Comparison of ENCODE assay signal across 1 cellular context in the genomic region with DNA sequence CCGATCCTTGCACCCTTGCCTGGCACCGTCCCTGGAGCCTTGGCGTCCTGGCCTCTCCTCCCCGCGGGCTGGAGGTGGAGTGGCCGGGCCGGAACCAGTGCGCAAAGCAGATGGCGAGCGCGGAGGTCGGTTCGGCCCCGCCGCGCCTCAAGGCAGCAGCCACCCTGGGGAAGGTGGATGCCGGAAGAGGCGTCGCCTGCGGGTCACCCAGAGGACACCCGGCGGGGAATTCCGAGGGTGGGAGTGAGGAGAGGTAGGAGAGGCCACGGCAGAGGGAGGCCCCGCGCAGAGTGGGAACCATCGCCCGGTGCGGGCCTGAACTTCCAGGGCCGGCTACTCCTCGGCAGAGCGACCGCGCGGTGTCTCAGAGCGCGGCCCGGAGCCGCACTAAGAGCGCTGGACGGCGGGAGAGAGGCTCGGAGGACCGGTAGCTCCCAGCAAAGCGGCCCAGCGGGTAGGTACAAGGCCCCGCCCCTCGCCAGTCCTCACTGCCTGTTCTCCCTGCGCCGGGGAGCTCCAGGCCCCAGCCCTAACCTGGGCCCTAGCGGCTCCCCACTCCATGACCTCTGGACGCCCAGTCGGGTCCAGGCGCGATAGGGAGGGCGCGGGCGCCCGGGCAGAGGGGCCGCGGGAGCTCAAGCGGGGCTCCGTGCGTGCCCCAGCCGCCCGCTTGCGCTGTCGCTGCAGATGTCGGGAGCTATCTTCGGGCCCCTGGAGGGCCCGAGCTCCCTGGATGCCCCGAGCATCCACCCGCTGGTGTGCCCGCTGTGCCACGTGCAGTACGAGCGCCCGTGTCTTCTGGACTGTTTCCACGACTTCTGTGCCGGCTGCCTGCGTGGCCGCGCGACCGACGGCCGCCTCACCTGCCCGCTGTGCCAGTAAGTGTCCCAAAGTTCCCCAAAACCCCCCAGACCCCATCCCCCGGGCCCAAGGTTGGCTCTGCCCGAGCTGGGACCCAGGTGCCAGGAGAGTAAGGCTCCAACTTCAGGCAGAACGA.
TF ChIP-seq lines count a peak whose summit lies in the region.

A gene with protein sequence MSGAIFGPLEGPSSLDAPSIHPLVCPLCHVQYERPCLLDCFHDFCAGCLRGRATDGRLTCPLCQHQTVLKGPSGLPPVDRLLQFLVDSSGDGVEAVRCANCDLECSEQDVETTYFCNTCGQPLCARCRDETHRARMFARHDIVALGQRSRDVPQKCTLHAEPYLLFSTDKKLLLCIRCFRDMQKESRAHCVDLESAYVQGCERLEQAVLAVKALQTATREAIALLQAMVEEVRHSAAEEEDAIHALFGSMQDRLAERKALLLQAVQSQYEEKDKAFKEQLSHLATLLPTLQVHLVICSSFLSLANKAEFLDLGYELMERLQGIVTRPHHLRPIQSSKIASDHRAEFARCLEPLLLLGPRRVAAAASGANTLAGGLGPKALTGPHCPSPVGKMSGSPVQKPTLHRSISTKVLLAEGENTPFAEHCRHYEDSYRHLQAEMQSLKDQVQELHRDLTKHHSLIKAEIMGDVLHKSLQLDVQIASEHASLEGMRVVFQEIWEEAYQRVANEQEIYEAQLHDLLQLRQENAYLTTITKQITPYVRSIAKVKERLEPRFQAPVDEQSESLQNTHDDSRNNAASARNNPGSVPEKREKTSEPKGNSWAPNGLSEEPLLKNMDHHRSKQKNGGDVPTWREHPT (plus strand): TSS at position 271 of the 997 bp plus-strand sequence. CDS start 417 bp downstream, at position 688.

TF ChIP-seq in HepG2, 621 proteins besides CTCF, POLR2A, EP300 and RAD21 (continued from another document and continues in another):
- no peak for TF ChIP-seq GMEB1 (CRISPR knock-in tag; IDR thresholded peaks at IDR 0.05; ENCODE audit: borderline replicate concordance)
- no peak for TF ChIP-seq ZNF644 (CRISPR knock-in tag; IDR thresholded peaks at IDR 0.05; ENCODE audit: low read depth)
- TF ChIP-seq ZNF672 (CRISPR knock-in tag; IDR thresholded peaks at IDR 0.05) = no peak
- TF ChIP-seq SMARCE1 (IDR thresholded peaks at IDR 0.05; ENCODE audit: borderline replicate concordance) = no peak
- TF ChIP-seq, protein P1, sequence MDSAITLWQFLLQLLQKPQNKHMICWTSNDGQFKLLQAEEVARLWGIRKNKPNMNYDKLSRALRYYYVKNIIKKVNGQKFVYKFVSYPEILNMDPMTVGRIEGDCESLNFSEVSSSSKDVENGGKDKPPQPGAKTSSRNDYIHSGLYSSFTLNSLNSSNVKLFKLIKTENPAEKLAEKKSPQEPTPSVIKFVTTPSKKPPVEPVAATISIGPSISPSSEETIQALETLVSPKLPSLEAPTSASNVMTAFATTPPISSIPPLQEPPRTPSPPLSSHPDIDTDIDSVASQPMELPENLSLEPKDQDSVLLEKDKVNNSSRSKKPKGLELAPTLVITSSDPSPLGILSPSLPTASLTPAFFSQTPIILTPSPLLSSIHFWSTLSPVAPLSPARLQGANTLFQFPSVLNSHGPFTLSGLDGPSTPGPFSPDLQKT (CRISPR knock-in tag; IDR thresholded peaks at IDR 0.05; ENCODE audit: borderline replicate concordance) = no peak
- TF ChIP-seq EHMT2 (IDR thresholded peaks at IDR 0.05; ENCODE audit: borderline replicate concordance, low read depth, low read length) = no peak
- TF ChIP-seq ZNF775 (CRISPR knock-in tag; IDR thresholded peaks at IDR 0.05; ENCODE audit: borderline replicate concordance) = no peak
- TF ChIP-seq, protein P2, sequence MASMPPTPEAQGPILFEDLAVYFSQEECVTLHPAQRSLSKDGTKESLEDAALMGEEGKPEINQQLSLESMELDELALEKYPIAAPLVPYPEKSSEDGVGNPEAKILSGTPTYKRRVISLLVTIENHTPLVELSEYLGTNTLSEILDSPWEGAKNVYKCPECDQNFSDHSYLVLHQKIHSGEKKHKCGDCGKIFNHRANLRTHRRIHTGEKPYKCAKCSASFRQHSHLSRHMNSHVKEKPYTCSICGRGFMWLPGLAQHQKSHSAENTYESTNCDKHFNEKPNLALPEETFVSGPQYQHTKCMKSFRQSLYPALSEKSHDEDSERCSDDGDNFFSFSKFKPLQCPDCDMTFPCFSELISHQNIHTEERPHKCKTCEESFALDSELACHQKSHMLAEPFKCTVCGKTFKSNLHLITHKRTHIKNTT (CRISPR knock-in tag; IDR thresholded peaks at IDR 0.05) = no peak
- no peak for TF ChIP-seq TAF15 (IDR thresholded peaks at IDR 0.05; ENCODE audit: low read depth, low read length, poor library complexity, severe bottlenecking)
- TF ChIP-seq MAZ (IDR thresholded peaks at IDR 0.05; ENCODE audit: borderline replicate concordance, low read depth, low read length) = peak; percentile 97
- TF ChIP-seq MAZ (CRISPR knock-in tag; IDR thresholded peaks at IDR 0.05; ENCODE audit: low read depth) = peak; percentile 83
- peak; percentile 78; the same call in 1 of the 2 replicates for TF ChIP-seq ERF (CRISPR knock-in tag; IDR thresholded peaks at IDR 0.05)
- peak; percentile 61; the same call in 1 of the 2 replicates for TF ChIP-seq BRCA1 (CRISPR knock-in tag; IDR thresholded peaks at IDR 0.05)
- no peak; the same call in 1 of the 2 replicates for TF ChIP-seq ZNF558 (CRISPR knock-in tag; IDR thresholded peaks at IDR 0.05; ENCODE audit: borderline replicate concordance)
- TF ChIP-seq, protein P3, sequence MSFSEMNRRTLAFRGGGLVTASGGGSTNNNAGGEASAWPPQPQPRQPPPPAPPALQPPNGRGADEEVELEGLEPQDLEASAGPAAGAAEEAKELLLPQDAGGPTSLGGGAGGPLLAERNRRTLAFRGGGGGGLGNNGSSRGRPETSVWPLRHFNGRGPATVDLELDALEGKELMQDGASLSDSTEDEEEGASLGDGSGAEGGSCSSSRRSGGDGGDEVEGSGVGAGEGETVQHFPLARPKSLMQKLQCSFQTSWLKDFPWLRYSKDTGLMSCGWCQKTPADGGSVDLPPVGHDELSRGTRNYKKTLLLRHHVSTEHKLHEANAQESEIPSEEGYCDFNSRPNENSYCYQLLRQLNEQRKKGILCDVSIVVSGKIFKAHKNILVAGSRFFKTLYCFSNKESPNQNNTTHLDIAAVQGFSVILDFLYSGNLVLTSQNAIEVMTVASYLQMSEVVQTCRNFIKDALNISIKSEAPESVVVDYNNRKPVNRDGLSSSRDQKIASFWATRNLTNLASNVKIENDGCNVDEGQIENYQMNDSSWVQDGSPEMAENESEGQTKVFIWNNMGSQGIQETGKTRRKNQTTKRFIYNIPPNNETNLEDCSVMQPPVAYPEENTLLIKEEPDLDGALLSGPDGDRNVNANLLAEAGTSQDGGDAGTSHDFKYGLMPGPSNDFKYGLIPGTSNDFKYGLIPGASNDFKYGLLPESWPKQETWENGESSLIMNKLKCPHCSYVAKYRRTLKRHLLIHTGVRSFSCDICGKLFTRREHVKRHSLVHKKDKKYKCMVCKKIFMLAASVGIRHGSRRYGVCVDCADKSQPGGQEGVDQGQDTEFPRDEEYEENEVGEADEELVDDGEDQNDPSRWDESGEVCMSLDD (CRISPR knock-in tag; IDR thresholded peaks at IDR 0.05; ENCODE audit: borderline replicate concordance) = no peak
- peak; percentile 93; the same call in 1 of the 2 replicates for TF ChIP-seq ZNF230 (CRISPR knock-in tag; IDR thresholded peaks at IDR 0.05)
- peak; percentile 40; the same call in 1 of the 2 replicates for TF ChIP-seq NCOA2 (CRISPR knock-in tag; IDR thresholded peaks at IDR 0.05)
- peak; percentile 58 for TF ChIP-seq POLR2AphosphoS5 (IDR thresholded peaks at IDR 0.05; ENCODE audit: low read depth, low read length)
- no peak for TF ChIP-seq KLF9 (CRISPR knock-in tag; IDR thresholded peaks at IDR 0.05; ENCODE audit: low read depth)
- no peak for TF ChIP-seq ONECUT2 (CRISPR knock-in tag; IDR thresholded peaks at IDR 0.05)
- TF ChIP-seq KDM2A (CRISPR knock-in tag; IDR thresholded peaks at IDR 0.05; ENCODE audit: borderline replicate concordance, low read depth) = peak; percentile 84
- TF ChIP-seq SPEN (CRISPR knock-in tag; IDR thresholded peaks at IDR 0.05; ENCODE audit: low read depth) = peak; percentile 66; the same call in 1 of the 2 replicates
- TF ChIP-seq, protein P4, sequence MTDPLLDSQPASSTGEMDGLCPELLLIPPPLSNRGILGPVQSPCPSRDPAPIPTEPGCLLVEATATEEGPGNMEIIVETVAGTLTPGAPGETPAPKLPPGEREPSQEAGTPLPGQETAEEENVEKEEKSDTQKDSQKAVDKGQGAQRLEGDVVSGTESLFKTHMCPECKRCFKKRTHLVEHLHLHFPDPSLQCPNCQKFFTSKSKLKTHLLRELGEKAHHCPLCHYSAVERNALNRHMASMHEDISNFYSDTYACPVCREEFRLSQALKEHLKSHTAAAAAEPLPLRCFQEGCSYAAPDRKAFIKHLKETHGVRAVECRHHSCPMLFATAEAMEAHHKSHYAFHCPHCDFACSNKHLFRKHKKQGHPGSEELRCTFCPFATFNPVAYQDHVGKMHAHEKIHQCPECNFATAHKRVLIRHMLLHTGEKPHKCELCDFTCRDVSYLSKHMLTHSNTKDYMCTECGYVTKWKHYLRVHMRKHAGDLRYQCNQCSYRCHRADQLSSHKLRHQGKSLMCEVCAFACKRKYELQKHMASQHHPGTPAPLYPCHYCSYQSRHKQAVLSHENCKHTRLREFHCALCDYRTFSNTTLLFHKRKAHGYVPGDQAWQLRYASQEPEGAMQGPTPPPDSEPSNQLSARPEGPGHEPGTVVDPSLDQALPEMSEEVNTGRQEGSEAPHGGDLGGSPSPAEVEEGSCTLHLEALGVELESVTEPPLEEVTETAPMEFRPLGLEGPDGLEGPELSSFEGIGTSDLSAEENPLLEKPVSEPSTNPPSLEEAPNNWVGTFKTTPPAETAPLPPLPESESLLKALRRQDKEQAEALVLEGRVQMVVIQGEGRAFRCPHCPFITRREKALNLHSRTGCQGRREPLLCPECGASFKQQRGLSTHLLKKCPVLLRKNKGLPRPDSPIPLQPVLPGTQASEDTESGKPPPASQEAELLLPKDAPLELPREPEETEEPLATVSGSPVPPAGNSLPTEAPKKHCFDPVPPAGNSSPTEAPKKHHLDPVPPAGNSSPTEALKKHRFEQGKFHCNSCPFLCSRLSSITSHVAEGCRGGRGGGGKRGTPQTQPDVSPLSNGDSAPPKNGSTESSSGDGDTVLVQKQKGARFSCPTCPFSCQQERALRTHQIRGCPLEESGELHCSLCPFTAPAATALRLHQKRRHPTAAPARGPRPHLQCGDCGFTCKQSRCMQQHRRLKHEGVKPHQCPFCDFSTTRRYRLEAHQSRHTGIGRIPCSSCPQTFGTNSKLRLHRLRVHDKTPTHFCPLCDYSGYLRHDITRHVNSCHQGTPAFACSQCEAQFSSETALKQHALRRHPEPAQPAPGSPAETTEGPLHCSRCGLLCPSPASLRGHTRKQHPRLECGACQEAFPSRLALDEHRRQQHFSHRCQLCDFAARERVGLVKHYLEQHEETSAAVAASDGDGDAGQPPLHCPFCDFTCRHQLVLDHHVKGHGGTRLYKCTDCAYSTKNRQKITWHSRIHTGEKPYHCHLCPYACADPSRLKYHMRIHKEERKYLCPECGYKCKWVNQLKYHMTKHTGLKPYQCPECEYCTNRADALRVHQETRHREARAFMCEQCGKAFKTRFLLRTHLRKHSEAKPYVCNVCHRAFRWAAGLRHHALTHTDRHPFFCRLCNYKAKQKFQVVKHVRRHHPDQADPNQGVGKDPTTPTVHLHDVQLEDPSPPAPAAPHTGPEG (CRISPR knock-in tag; IDR thresholded peaks at IDR 0.05) = no peak; the same call in 1 of the 2 replicates
- no peak for TF ChIP-seq ZNF263 (CRISPR knock-in tag; IDR thresholded peaks at IDR 0.05)
- peak; percentile 97 for TF ChIP-seq FOXO4 (CRISPR knock-in tag; conservative IDR thresholded peaks at IDR 0.05)
- TF ChIP-seq ZFX (CRISPR knock-in tag; IDR thresholded peaks at IDR 0.05; ENCODE audit: low read depth) = peak; percentile 94
- no peak for TF ChIP-seq STAT5B (CRISPR knock-in tag; IDR thresholded peaks at IDR 0.05)
- TF ChIP-seq ZNF34 (CRISPR knock-in tag; IDR thresholded peaks at IDR 0.05; ENCODE audit: borderline replicate concordance) = 0 out of 2 replicates have a peak, but pooled peaks have one; percentile 84
- TF ChIP-seq SOX13 (IDR thresholded peaks at IDR 0.05) = no peak
- peak in 1 of 2 experiments; percentile 45; a peak in 2 of 4 replicates for TF ChIP-seq SOX13 (CRISPR knock-in tag; conservative IDR thresholded peaks at IDR 0.05 in 1 of 2, IDR thresholded peaks at IDR 0.05 in 1 of 2)
- TF ChIP-seq ZNF598 (CRISPR knock-in tag; IDR thresholded peaks at IDR 0.05; ENCODE audit: borderline replicate concordance) = peak; percentile 68; the same call in 1 of the 2 replicates
- no peak; the same call in 1 of the 2 replicates for TF ChIP-seq ZNF451 (CRISPR knock-in tag; IDR thresholded peaks at IDR 0.05)
- peak; percentile 53; the same call in 1 of the 2 replicates for TF ChIP-seq ZNF225 (CRISPR knock-in tag; IDR thresholded peaks at IDR 0.05)
- TF ChIP-seq, protein P5, sequence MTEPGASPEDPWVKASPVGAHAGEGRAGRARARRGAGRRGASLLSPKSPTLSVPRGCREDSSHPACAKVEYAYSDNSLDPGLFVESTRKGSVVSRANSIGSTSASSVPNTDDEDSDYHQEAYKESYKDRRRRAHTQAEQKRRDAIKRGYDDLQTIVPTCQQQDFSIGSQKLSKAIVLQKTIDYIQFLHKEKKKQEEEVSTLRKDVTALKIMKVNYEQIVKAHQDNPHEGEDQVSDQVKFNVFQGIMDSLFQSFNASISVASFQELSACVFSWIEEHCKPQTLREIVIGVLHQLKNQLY (CRISPR knock-in tag; IDR thresholded peaks at IDR 0.05) = no peak
- TF ChIP-seq ATRX (CRISPR knock-in tag; IDR thresholded peaks at IDR 0.05; ENCODE audit: borderline replicate concordance) = no peak
- TF ChIP-seq ZNF101 (CRISPR knock-in tag; IDR thresholded peaks at IDR 0.05; ENCODE audit: borderline replicate concordance, low read depth) = peak; percentile 63; the same call in 1 of the 2 replicates
- no peak; the same call in 1 of the 2 replicates for TF ChIP-seq MED13 (CRISPR knock-in tag; IDR thresholded peaks at IDR 0.05)
- no peak for TF ChIP-seq ZNF577 (CRISPR knock-in tag; IDR thresholded peaks at IDR 0.05; ENCODE audit: borderline replicate concordance, low read depth)
- TF ChIP-seq HES4 (CRISPR knock-in tag; IDR thresholded peaks at IDR 0.05; ENCODE audit: borderline replicate concordance) = no peak; the same call in 1 of the 2 replicates
- no peak for TF ChIP-seq KAT7 (CRISPR knock-in tag; IDR thresholded peaks at IDR 0.05; ENCODE audit: borderline replicate concordance)
